19 cellular contexts compared by ENCODE assay signal in genomic region chr5:10527281-10527950, GRCh38. TPM values are rescaled to one million over a fixed set of nuclear protein-coding genes. Genes with fewer than 3 reads are reported as not detected.
DNase-seq lines count a peak whose midpoint lies in the region; ATAC-seq and TF ChIP-seq lines count a peak whose summit lies in the region.
"Had no signal": no experiment of that assay in that cellular context is flagged by ENCODE, and none has a peak within 500 bp of the region (broad histone marks: within the 10 kb centered on the region; RNA-seq: fewer than 3 reads in every experiment).

No MANE protein-coding gene starts in this region.

- H3K27ac ChIP-seq in WERI-Rb-1, result peak overlapping the region; percentile 70
- H3K27ac ChIP-seq: prostate gland, uterus had no signal

- TF ChIP-seq CTCF in WERI-Rb-1 (IDR thresholded peaks at IDR 0.05; ENCODE audit: low read depth, low read length) (no peak), fibroblast of mammary gland (conservative IDR thresholded peaks at IDR 0.05; ENCODE audit: control insufficient read depth, insufficient read depth, low read depth, low read length) (no peak)

- POLR2A ChIA-PET in activated naive CD8-positive, alpha-beta T cell treated with anti-CD3 and anti-CD28 coated beads, Interleukin-2, amount 10 ng/mL, durations not matched to agents 7 days and 5 days (lab: Charles Lee), result no interaction called here

- H3K27ac Mint-ChIP-seq in activated naive CD8-positive, alpha-beta T cell treated with anti-CD3 and anti-CD28 coated beads, Interleukin-2, amount 10 ng/mL, durations not matched to agents 7 days and 5 days, result peak overlapping the region; percentile 10
- no peak overlapping the region for H3K27ac Mint-ChIP-seq in activated naive CD8-positive, alpha-beta T cell treated with anti-CD3 and anti-CD28 coated beads for 36 hours
- peak overlapping the region; percentile 74 for H3K27ac Mint-ChIP-seq in stimulated activated naive B cell treated with anti-CD40 and anti-IgM and Interleukin-4, amounts not matched to agents 10 μg/mL and 1 μg/mL and 100 μg/mL, for 72 hours

- peaks cover 6% of the 10 kb centered on the region for H3K4me1 Mint-ChIP-seq in activated naive CD8-positive, alpha-beta T cell treated with anti-CD3 and anti-CD28 coated beads, Interleukin-2, amount 10 ng/mL, durations not matched to agents 7 days and 5 days
- no peaks in the 10 kb centered on the region for H3K4me1 Mint-ChIP-seq in activated naive CD8-positive, alpha-beta T cell treated with anti-CD3 and anti-CD28 coated beads for 36 hours
- H3K4me1 Mint-ChIP-seq in stimulated activated naive B cell treated with anti-CD40 and anti-IgM and Interleukin-4, amounts not matched to agents 10 μg/mL and 1 μg/mL and 100 μg/mL, for 72 hours, result peaks cover 10 to 22% of the 10 kb centered on the region in 2 donors

- H3K9me3 Mint-ChIP-seq in activated naive CD8-positive, alpha-beta T cell treated with anti-CD3 and anti-CD28 coated beads, Interleukin-2, amount 10 ng/mL, durations not matched to agents 7 days and 5 days, result peaks cover 7% of the 10 kb centered on the region
- peaks cover 2% of the 10 kb centered on the region for H3K9me3 Mint-ChIP-seq in activated naive CD8-positive, alpha-beta T cell treated with anti-CD3 and anti-CD28 coated beads for 36 hours
- H3K9me3 Mint-ChIP-seq in stimulated activated naive B cell treated with anti-CD40 and anti-IgM and Interleukin-4, amounts not matched to agents 10 μg/mL and 1 μg/mL and 100 μg/mL, for 72 hours, result peaks cover 8 to 9% of the 10 kb centered on the region in 2 donors

- no peak for DNase-seq in activated naive CD8-positive, alpha-beta T cell treated with anti-CD3 and anti-CD28 coated beads, Interleukin-2, amount 10 ng/mL, durations not matched to agents 7 days and 5 days
- no peak for DNase-seq in activated naive CD8-positive, alpha-beta T cell treated with anti-CD3 and anti-CD28 coated beads for 36 hours
- DNase-seq in WERI-Rb-1 (no peak), fibroblast of mammary gland (ENCODE audit: low read depth) (peak; percentile 74), NCI-H128 (lab: John Stamatoyannopoulos, UW; ENCODE audit: unreplicated experiment) (no peak), nucleus accumbens (lab: John Stamatoyannopoulos, UW) (no peak)
- no peak for DNase-seq in stimulated activated naive B cell treated with anti-CD40 and anti-IgM and Interleukin-4, amounts not matched to agents 10 μg/mL and 1 μg/mL and 100 μg/mL, for 72 hours
- DNase-seq: activated CD4-positive, CD25-positive, alpha-beta regulatory T cell; activated effector memory CD4-positive, alpha-beta T cell treated with anti-CD3 and anti-CD28 coated beads, Interleukin-2, amount 50 U/mL, for 16 hours; Caco-2; Kasumi-1; naive B cell; NCI-H187; stimulated activated naive CD8-positive, alpha-beta T cell treated with anti-CD3 and anti-CD28 coated beads, Interleukin-15, Interleukin-2, amounts not matched to agents 100 U/mL and 50 U/mL, for 24 hours; uterus had no signal

- no peaks in the 10 kb centered on the region for H3K36me3 ChIP-seq in WERI-Rb-1
- H3K36me3 ChIP-seq: prostate gland, uterus had no signal

- H3K4me3 Mint-ChIP-seq in activated naive CD8-positive, alpha-beta T cell treated with anti-CD3 and anti-CD28 coated beads, Interleukin-2, amount 10 ng/mL, durations not matched to agents 7 days and 5 days, result no peak overlapping the region
- no peak overlapping the region for H3K4me3 Mint-ChIP-seq in activated naive CD8-positive, alpha-beta T cell treated with anti-CD3 and anti-CD28 coated beads for 36 hours
- no peak overlapping the region for H3K4me3 Mint-ChIP-seq in stimulated activated naive B cell treated with anti-CD40 and anti-IgM and Interleukin-4, amounts not matched to agents 10 μg/mL and 1 μg/mL and 100 μg/mL, for 72 hours
- H3K4me3 Mint-ChIP-seq: naive B cell had no signal

- H3K4me3 ChIP-seq in WERI-Rb-1 (ENCODE audit: low read depth, low read length) (no peak overlapping the region), fibroblast of mammary gland (ENCODE audit: control insufficient read depth, low read depth, low read length) (no peak overlapping the region)
- H3K4me3 ChIP-seq: dorsolateral prefrontal cortex, prostate gland, uterus had no signal

- H3K27me3 Mint-ChIP-seq in activated naive CD8-positive, alpha-beta T cell treated with anti-CD3 and anti-CD28 coated beads, Interleukin-2, amount 10 ng/mL, durations not matched to agents 7 days and 5 days, result peaks cover 8% of the 10 kb centered on the region
- H3K27me3 Mint-ChIP-seq in activated naive CD8-positive, alpha-beta T cell treated with anti-CD3 and anti-CD28 coated beads for 36 hours, result peaks cover 7% of the 10 kb centered on the region
- peaks cover 0 to 4% of the 10 kb centered on the region in 2 donors for H3K27me3 Mint-ChIP-seq in stimulated activated naive B cell treated with anti-CD40 and anti-IgM and Interleukin-4, amounts not matched to agents 10 μg/mL and 1 μg/mL and 100 μg/mL, for 72 hours

- no peaks in the 10 kb centered on the region for H3K27me3 ChIP-seq in WERI-Rb-1 (ENCODE audit: insufficient read depth, low read depth, severe bottlenecking)
- H3K27me3 ChIP-seq: dorsolateral prefrontal cortex, uterus had no signal

- H3K36me3 Mint-ChIP-seq in activated naive CD8-positive, alpha-beta T cell treated with anti-CD3 and anti-CD28 coated beads, Interleukin-2, amount 10 ng/mL, durations not matched to agents 7 days and 5 days, result no peaks in the 10 kb centered on the region
- peaks cover 4% of the 10 kb centered on the region for H3K36me3 Mint-ChIP-seq in activated naive CD8-positive, alpha-beta T cell treated with anti-CD3 and anti-CD28 coated beads for 36 hours
- peaks cover 4 to 8% of the 10 kb centered on the region in 2 donors for H3K36me3 Mint-ChIP-seq in stimulated activated naive B cell treated with anti-CD40 and anti-IgM and Interleukin-4, amounts not matched to agents 10 μg/mL and 1 μg/mL and 100 μg/mL, for 72 hours

- peaks cover 19% of the 10 kb centered on the region for H3K9me3 ChIP-seq in WERI-Rb-1 (ENCODE audit: severe bottlenecking)
- H3K9me3 ChIP-seq: prostate gland, uterus had no signal

- no peak for ATAC-seq in activated naive CD8-positive, alpha-beta T cell treated with anti-CD3 and anti-CD28 coated beads, Interleukin-2, amount 10 ng/mL, durations not matched to agents 7 days and 5 days (ENCODE audit: low read depth)
- no peak for ATAC-seq in stimulated activated naive B cell treated with anti-CD40 and anti-IgM and Interleukin-4, amounts not matched to agents 10 μg/mL and 1 μg/mL and 100 μg/mL, for 72 hours (replicated peaks)
- ATAC-seq in GM21529 (IDR thresholded peaks at IDR 0.05; ENCODE audit: unreplicated experiment), result no peak
- ATAC-seq: Panc1; stimulated activated naive CD8-positive, alpha-beta T cell treated with anti-CD3 and anti-CD28 coated beads, Interleukin-15, Interleukin-2, amounts not matched to agents 100 U/mL and 50 U/mL, for 24 hours had no signal

RNA-seq across cellular contexts. Expression of gene ANKRD33B, which starts 36.5 kb away (rescaled TPM):
- total RNA-seq in activated naive CD8-positive, alpha-beta T cell treated with anti-CD3 and anti-CD28 coated beads, Interleukin-2, amount 10 ng/mL, durations not matched to agents 7 days and 5 days, result 1 to 10 TPM; 4.4 to 4.8 TPM
- total RNA-seq in activated naive CD8-positive, alpha-beta T cell treated with anti-CD3 and anti-CD28 coated beads for 36 hours, result 10 to 100 TPM in 1 of 2 experiments, 1 to 10 TPM in 1; 9.8 to 10.2 TPM
